Comparison of ENCODE assay signal across 11 cellular contexts in the genomic region with DNA sequence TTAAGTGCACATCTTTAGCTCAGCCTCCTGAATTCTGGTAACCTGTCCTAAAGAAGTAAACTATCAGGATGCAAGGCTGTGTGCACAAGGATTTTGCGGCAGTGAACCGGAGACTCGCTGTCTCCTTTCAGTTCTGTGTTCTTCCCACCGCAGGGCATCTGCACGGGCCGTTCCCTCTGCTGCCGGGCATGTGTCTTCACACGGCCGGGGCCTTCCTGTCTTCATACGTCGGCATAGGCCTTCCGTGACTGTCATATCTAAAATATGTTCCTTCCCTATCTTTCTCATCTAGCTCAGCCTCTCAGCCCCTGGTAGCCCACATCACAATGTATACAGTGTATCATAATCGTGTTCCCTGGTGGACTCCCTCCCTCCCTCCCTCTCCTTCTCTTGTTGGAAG. TPM values are rescaled to one million over a fixed set of nuclear protein-coding genes. Genes with fewer than 3 reads are reported as not detected.
A peak's percentile ranks its signal among the peaks of the same experiment; 100 is the strongest.
DNase-seq lines count a peak whose midpoint lies in the region; TF ChIP-seq lines count a peak whose summit lies in the region.
"Had no signal": no experiment of that assay in that cellular context is flagged by ENCODE, and none has a peak within 500 bp of the region (broad histone marks: within the 10 kb centered on the region; RNA-seq: fewer than 3 reads in every experiment).

No MANE protein-coding gene starts in this region.

- H3K4me1 Mint-ChIP-seq in H9, result peaks cover 31 to 43% of the 10 kb centered on the region in 2 experiments
- peaks cover 17% of the 10 kb centered on the region for H3K4me1 Mint-ChIP-seq in activated T-helper 1 cell treated with anti-CD3 and anti-CD28 coated beads, Interleukin-12 subunit alpha, Interleukin-12 subunit beta, Interleukin-2, Interleukin-4 antibody, amounts not matched to agents 30 ng/mL and 10 ng/mL and 1 ng/mL, durations not matched to agents 14 hours and 24 hours and 36 hours (ENCODE audit: low read depth)
- H3K4me1 Mint-ChIP-seq in type B pancreatic cell (ENCODE audit: unreplicated experiment), result peaks cover 29% of the 10 kb centered on the region

- H3K4ac ChIP-seq in H9 (ENCODE audit: low read depth, low read length), result no peak overlapping the region
- no peak overlapping the region for H3K4ac ChIP-seq in mesenchymal stem cell (ENCODE audit: low read depth in 1 of 2, low read length in 2 of 2)

- no peak overlapping the region for H3K56ac ChIP-seq in H9 (ENCODE audit: insufficient read length, low read depth, low read length)

- H3K14ac ChIP-seq in H9 (ENCODE audit: insufficient read depth, low read length) (no peak overlapping the region), mesenchymal stem cell (ENCODE audit: low read length in 2 of 2) (no peak overlapping the region)

- intact Hi-C loops in activated T-helper 1 cell treated with anti-CD3 and anti-CD28 coated beads, Interleukin-12 subunit alpha, Interleukin-12 subunit beta, Interleukin-2, Interleukin-4 antibody, amounts not matched to agents 30 ng/mL and 10 ng/mL and 1 ng/mL, durations not matched to agents 14 hours and 24 hours and 36 hours (cut with micrococcal nuclease), result loop anchor here (1.0 kb wide), 2 partner anchors 18 to 84 kb away; no protein-coding TSS in a partner anchor

- H2BK12ac ChIP-seq in H9 (ENCODE audit: insufficient read length, low read depth, low read length) (no peak overlapping the region), mesenchymal stem cell (ENCODE audit: low read length in 2 of 2) (no peak overlapping the region)

- H2AFZ ChIP-seq in H9 (ENCODE audit: low read length) (no peak overlapping the region), mesenchymal stem cell (ENCODE audit: low read depth, low read length) (no peak overlapping the region)

- no peak overlapping the region for H3K23ac ChIP-seq in H9 (ENCODE audit: insufficient read length, low read depth, low read length)
- H3K23ac ChIP-seq in mesenchymal stem cell (ENCODE audit: low read length in 2 of 2), result no peak overlapping the region

- H3K36me3 Mint-ChIP-seq in H9 (ENCODE audit: insufficient read depth in 1 of 3, low read depth in 3 of 3) (no peaks in the 10 kb centered on the region), type B pancreatic cell (no peaks in the 10 kb centered on the region)
- H3K36me3 Mint-ChIP-seq in activated T-helper 1 cell treated with anti-CD3 and anti-CD28 coated beads, Interleukin-12 subunit alpha, Interleukin-12 subunit beta, Interleukin-2, Interleukin-4 antibody, amounts not matched to agents 30 ng/mL and 10 ng/mL and 1 ng/mL, durations not matched to agents 14 hours and 24 hours and 36 hours (ENCODE audit: low read depth), result no peaks in the 10 kb centered on the region

- no peaks in the 10 kb centered on the region for H3K23me2 ChIP-seq in H9 (ENCODE audit: insufficient read length, low read depth, low read length, poor library complexity, severe bottlenecking)

- H4K8ac ChIP-seq in H9 (replicated peaks; ENCODE audit: insufficient read length, low read depth, low read length) (no peak overlapping the region), mesenchymal stem cell (ENCODE audit: low read length) (no peak overlapping the region)

- H3K18ac ChIP-seq in H9 (ENCODE audit: insufficient read length, low read depth, low read length), result peak overlapping the region; percentile 15
- H3K18ac ChIP-seq in mesenchymal stem cell (ENCODE audit: low read depth in 1 of 2, low read length in 2 of 2), result no peak overlapping the region

- H2AK5ac ChIP-seq in H9 (ENCODE audit: insufficient read length, low read length), result no peak overlapping the region
- no peak overlapping the region for H2AK5ac ChIP-seq in mesenchymal stem cell (ENCODE audit: low read length, severe bottlenecking)

- no peak overlapping the region for H2BK20ac ChIP-seq in H9 (ENCODE audit: low read depth, low read length, poor library complexity, severe bottlenecking)

- no peak overlapping the region for H3K4me3 ChIP-seq in mesenchymal stem cell (ENCODE audit: insufficient read depth in 1 of 2, low read depth in 1 of 2, low read length in 2 of 2)
- H3K4me3 ChIP-seq: SJSA1 had no signal

- H2BK15ac ChIP-seq in H9 (ENCODE audit: low read depth, low read length) (no peak overlapping the region), mesenchymal stem cell (ENCODE audit: low read depth, poor library complexity, severe bottlenecking) (no peak overlapping the region)

- no peaks in the 10 kb centered on the region for H4K20me1 ChIP-seq in H9 (ENCODE audit: control insufficient read depth, insufficient read depth, insufficient read length)

- H3K36me3 ChIP-seq in mesenchymal stem cell (ENCODE audit: control insufficient read depth in 1 of 2, insufficient read depth in 2 of 2, low read depth in 1 of 2, low read length in 2 of 2), result no peaks in the 10 kb centered on the region
- H3K36me3 ChIP-seq: SJSA1 had no signal

- TF ChIP-seq CTCF in H9 (conservative IDR thresholded peaks at IDR 0.05), result no peak
- no peak for TF ChIP-seq CTCF in type B pancreatic cell (conservative IDR thresholded peaks at IDR 0.05)

- no peaks in the 10 kb centered on the region for H3K27me3 Mint-ChIP-seq in H9 (ENCODE audit: low read depth)
- peaks cover 21% of the 10 kb centered on the region for H3K27me3 Mint-ChIP-seq in activated T-helper 1 cell treated with anti-CD3 and anti-CD28 coated beads, Interleukin-12 subunit alpha, Interleukin-12 subunit beta, Interleukin-2, Interleukin-4 antibody, amounts not matched to agents 30 ng/mL and 10 ng/mL and 1 ng/mL, durations not matched to agents 14 hours and 24 hours and 36 hours (ENCODE audit: insufficient read depth)
- peaks cover 6% of the 10 kb centered on the region for H3K27me3 Mint-ChIP-seq in type B pancreatic cell

- H3K27ac Mint-ChIP-seq in H9, result no peak overlapping the region; a peak in 1 of 7 replicates
- peak overlapping the region; percentile 13 for H3K27ac Mint-ChIP-seq in activated T-helper 1 cell treated with anti-CD3 and anti-CD28 coated beads, Interleukin-12 subunit alpha, Interleukin-12 subunit beta, Interleukin-2, Interleukin-4 antibody, amounts not matched to agents 30 ng/mL and 10 ng/mL and 1 ng/mL, durations not matched to agents 14 hours and 24 hours and 36 hours
- no peak overlapping the region for H3K27ac Mint-ChIP-seq in type B pancreatic cell

- H3K79me1 ChIP-seq in H9 (ENCODE audit: insufficient read depth, low read depth, low read length, poor library complexity, severe bottlenecking), result no peaks in the 10 kb centered on the region
- no peaks in the 10 kb centered on the region for H3K79me1 ChIP-seq in mesenchymal stem cell (replicated peaks; ENCODE audit: low read length, poor library complexity, severe bottlenecking)

- DNase-seq in Ammon's horn (ENCODE audit: low spot score) (peak; percentile 62), H9 (no peak), medulla oblongata (ENCODE audit: extremely low spot score) (peak; percentile 67), type B pancreatic cell (ENCODE audit: extremely low spot score, unreplicated experiment) (no peak), mesenchymal stem cell (no peak), NCI-H69 (lab: John Stamatoyannopoulos, UW) (no peak), foreskin melanocyte (no peak)
- DNase-seq in activated T-helper 1 cell treated with anti-CD3 and anti-CD28 coated beads, Interleukin-12 subunit alpha, Interleukin-12 subunit beta, Interleukin-2, Interleukin-4 antibody, amounts not matched to agents 30 ng/mL and 10 ng/mL and 1 ng/mL, durations not matched to agents 14 hours and 24 hours and 36 hours (ENCODE audit: low spot score), result no peak
- DNase-seq: activated effector memory CD4-positive, alpha-beta T cell treated with anti-CD3 and anti-CD28 coated beads, Interleukin-2, amount 50 U/mL, for 16 hours; NCI-H1105 treated with DMSO at 0.1 percent for 48 hours had no signal

- H3K27me3 ChIP-seq in H9 (ENCODE audit: insufficient read depth, low read length) (no peaks in the 10 kb centered on the region), mesenchymal stem cell (ENCODE audit: control insufficient read depth in 1 of 2, insufficient read depth in 1 of 2, low read length in 2 of 2) (peaks cover 18 to 55% of the 10 kb centered on the region in 2 experiments)

- H3K4me3 Mint-ChIP-seq in H9 (no peak overlapping the region), type B pancreatic cell (no peak overlapping the region)
- peak overlapping the region; percentile 41 for H3K4me3 Mint-ChIP-seq in activated T-helper 1 cell treated with anti-CD3 and anti-CD28 coated beads, Interleukin-12 subunit alpha, Interleukin-12 subunit beta, Interleukin-2, Interleukin-4 antibody, amounts not matched to agents 30 ng/mL and 10 ng/mL and 1 ng/mL, durations not matched to agents 14 hours and 24 hours and 36 hours

- H3K9ac ChIP-seq in H9 (ENCODE audit: extremely low read depth, insufficient read length, low read length) (no peak overlapping the region), mesenchymal stem cell (ENCODE audit: low read length) (no peak overlapping the region)

- peaks cover 6% of the 10 kb centered on the region; the same call in 1 of the 2 replicates for H3K79me2 ChIP-seq in H9 (ENCODE audit: insufficient read depth, low read length)

- H4K5ac ChIP-seq in H9 (ENCODE audit: insufficient read length, low read depth, low read length), result no peak overlapping the region

- no peak overlapping the region for H2BK120ac ChIP-seq in H9 (ENCODE audit: low read depth, low read length, poor library complexity, severe bottlenecking)
- H2BK120ac ChIP-seq in mesenchymal stem cell (ENCODE audit: low read depth, low read length), result no peak overlapping the region

- WGBS in H9 (ENCODE audit: extremely low coverage, insufficient read length, low lambda C conversion rate), result no CpG with 5 or more reads among the region's 13 CpGs
- 92% methylated on average over 13 of the region's 13 CpGs for WGBS in mesenchymal stem cell

- no peak overlapping the region for H3K4me2 ChIP-seq in H9 (ENCODE audit: insufficient read depth, insufficient read length, low read length)
- no peak overlapping the region for H3K4me2 ChIP-seq in mesenchymal stem cell (ENCODE audit: low read length, poor library complexity, severe bottlenecking)

- H2BK5ac ChIP-seq in H9 (ENCODE audit: insufficient read length, low read length) (no peak overlapping the region), mesenchymal stem cell (ENCODE audit: low read depth, low read length, poor library complexity, severe bottlenecking) (no peak overlapping the region)

- H4K91ac ChIP-seq in H9 (ENCODE audit: insufficient read length, low read depth, low read length), result no peak overlapping the region
- no peak overlapping the region for H4K91ac ChIP-seq in mesenchymal stem cell (ENCODE audit: low read length)

- H3K9me3 Mint-ChIP-seq in H9 (no peaks in the 10 kb centered on the region), type B pancreatic cell (no peaks in the 10 kb centered on the region)
- no peaks in the 10 kb centered on the region for H3K9me3 Mint-ChIP-seq in activated T-helper 1 cell treated with anti-CD3 and anti-CD28 coated beads, Interleukin-12 subunit alpha, Interleukin-12 subunit beta, Interleukin-2, Interleukin-4 antibody, amounts not matched to agents 30 ng/mL and 10 ng/mL and 1 ng/mL, durations not matched to agents 14 hours and 24 hours and 36 hours

- H3K27ac ChIP-seq in H9 (ENCODE audit: insufficient read length, low read depth, low read length), result no peak overlapping the region
- no peak overlapping the region for H3K27ac ChIP-seq in mesenchymal stem cell (ENCODE audit: low read length, poor library complexity, severe bottlenecking)
- H3K27ac ChIP-seq: SJSA1 had no signal

- H3T11ph ChIP-seq in H9 (ENCODE audit: low read length), result no peak overlapping the region

- H3K9me3 ChIP-seq in H9 (ENCODE audit: control insufficient read depth, low read depth, low read length) (no peaks in the 10 kb centered on the region), mesenchymal stem cell (ENCODE audit: control insufficient read depth, low read length) (no peaks in the 10 kb centered on the region)
- H3K9me3 ChIP-seq: SJSA1 had no signal

- H3K4me1 ChIP-seq in H9 (ENCODE audit: insufficient read depth, low read length) (peaks cover 11% of the 10 kb centered on the region), mesenchymal stem cell (ENCODE audit: control insufficient read depth, insufficient read depth, low read depth, low read length) (peaks cover 9% of the 10 kb centered on the region)
- H3K4me1 ChIP-seq: SJSA1 had no signal

RNA-seq across cellular contexts. Expression of a gene that starts 16.4 kb away (rescaled TPM):
- total RNA-seq in H9 (2021) (21.1 and 21.6 TPM in 2 replicates), type B pancreatic cell (ENCODE audit: low replicate concordance) (0.43 and 9.6 TPM in 2 replicates)
- 0.83 and 0.88 TPM in 2 replicates for total RNA-seq in activated T-helper 1 cell treated with anti-CD3 and anti-CD28 coated beads, Interleukin-12 subunit alpha, Interleukin-12 subunit beta, Interleukin-2, Interleukin-4 antibody, amounts not matched to agents 30 ng/mL and 10 ng/mL and 1 ng/mL, durations not matched to agents 14 hours and 24 hours and 36 hours
- polyA plus RNA-seq in mesenchymal stem cell (2013, experiment 1 of 2), result 0.01 TPM
- polyA plus RNA-seq in mesenchymal stem cell (2013, experiment 2 of 2), result 0.01 TPM
- total RNA-seq: SJSA1 had no signal

RNA-seq across cellular contexts. Expression of a gene that starts 53.5 kb away (rescaled TPM):
- total RNA-seq in H9 (2021), result 80.7 and 84.7 TPM in 2 replicates
- not detected in 2 replicates for total RNA-seq in activated T-helper 1 cell treated with anti-CD3 and anti-CD28 coated beads, Interleukin-12 subunit alpha, Interleukin-12 subunit beta, Interleukin-2, Interleukin-4 antibody, amounts not matched to agents 30 ng/mL and 10 ng/mL and 1 ng/mL, durations not matched to agents 14 hours and 24 hours and 36 hours
- total RNA-seq in type B pancreatic cell (ENCODE audit: low replicate concordance), result not detected in 2 replicates
- not detected for polyA plus RNA-seq in mesenchymal stem cell (2013, experiment 1 of 2)
- not detected for polyA plus RNA-seq in mesenchymal stem cell (2013, experiment 2 of 2)
- total RNA-seq: SJSA1 had no signal

Comparison
In these comparisons a context has a peak if more than half of its experiments do, and no peak if none do; other contexts are left out.
1. DNase-seq: peak in Ammon's horn (single experiment) and medulla oblongata (single experiment); none in H9 (single experiment), activated T-helper 1 cell treated with anti-CD3 and anti-CD28 coated beads, Interleukin-12 subunit alpha, Interleukin-12 subunit beta, Interleukin-2, Interleukin-4 antibody, amounts not matched to agents 30 ng/mL and 10 ng/mL and 1 ng/mL, durations not matched to agents 14 hours and 24 hours and 36 hours (single experiment), type B pancreatic cell (single experiment), mesenchymal stem cell (single experiment), NCI-H69 (single experiment) and foreskin melanocyte (single experiment).
2. RNA of a gene that starts 53.5 kb away (total RNA-seq): 80.7 to 84.7 TPM in H9; not detected in activated T-helper 1 cell treated with anti-CD3 and anti-CD28 coated beads, Interleukin-12 subunit alpha, Interleukin-12 subunit beta, Interleukin-2, Interleukin-4 antibody, amounts not matched to agents 30 ng/mL and 10 ng/mL and 1 ng/mL, durations not matched to agents 14 hours and 24 hours and 36 hours and not detected in type B pancreatic cell; every median in the first group is over 10 times any median in the second.